19 cellular contexts compared by ENCODE assay signal in genomic region chr3:140588558-140588957, GRCh38.
"Had no signal": no experiment of that assay in that cellular context is flagged by ENCODE, and none has a peak within 500 bp of the region (broad histone marks: within the 10 kb centered on the region; RNA-seq: fewer than 3 reads in every experiment).

No MANE protein-coding gene starts in this region.

- DNase-seq: activated CD4-positive, alpha-beta T cell treated with anti-CD3 and anti-CD28 coated beads, Interleukin-2, amount 50 U/mL, for 4 hours; activated CD4-positive, CD25-positive, alpha-beta regulatory T cell treated with anti-CD3 and anti-CD28 coated beads, Interleukin-2, amount 50 U/mL, for 72 hours; activated CD8-positive, alpha-beta memory T cell treated with anti-CD3 and anti-CD28 coated beads, Interleukin-2, amount 10 ng/mL, durations not matched to agents 7 days and 5 days; activated effector memory CD4-positive, alpha-beta T cell treated with anti-CD3 and anti-CD28 coated beads, Interleukin-2, amount 50 U/mL, for 16 hours; activated T-cell treated with anti-CD3 and anti-CD28 coated beads, Interleukin-2, amount 50 U/mL, for 4 hours; heart left ventricle; left cardiac atrium; naive thymus-derived CD8-positive, alpha-beta T cell; nucleus accumbens; right cardiac atrium; thyroid gland; uterus had no signal

- H3K36me3 ChIP-seq: heart left ventricle, thyroid gland, uterus had no signal

- H3K9me3 ChIP-seq: heart left ventricle, thyroid gland, uterus had no signal

- H3K4me3 Mint-ChIP-seq: activated CD8-positive, alpha-beta memory T cell treated with anti-CD3 and anti-CD28 coated beads, Interleukin-2, amount 10 ng/mL, durations not matched to agents 7 days and 5 days; activated T-cell treated with anti-CD3 and anti-CD28 coated beads, Interleukin-2, amount 50 U/mL, for 4 hours; naive thymus-derived CD8-positive, alpha-beta T cell; stimulated activated effector memory CD8-positive, alpha-beta T cell treated with anti-CD3 and anti-CD28 coated beads, Interleukin-12 subunit alpha, Interleukin-12 subunit beta, amount 100 ng/mL, for 72 hours had no signal

- H3K4me3 ChIP-seq: heart left ventricle, lung, thyroid gland, uterus had no signal

- H3K36me3 Mint-ChIP-seq: activated CD8-positive, alpha-beta memory T cell treated with anti-CD3 and anti-CD28 coated beads, Interleukin-2, amount 10 ng/mL, durations not matched to agents 7 days and 5 days; activated naive CD4-positive, alpha-beta T cell treated with anti-CD3 and anti-CD28 coated beads, Interleukin-2, amount 50 U/mL, for 72 hours; naive thymus-derived CD8-positive, alpha-beta T cell; stimulated activated effector memory CD8-positive, alpha-beta T cell treated with anti-CD3 and anti-CD28 coated beads, Interleukin-12 subunit alpha, Interleukin-12 subunit beta, amount 100 ng/mL, for 72 hours had no signal

- H3K9me3 Mint-ChIP-seq: activated naive CD4-positive, alpha-beta T cell treated with anti-CD3 and anti-CD28 coated beads, Interleukin-2, amount 50 U/mL, for 72 hours; activated T-cell treated with anti-CD3 and anti-CD28 coated beads, Interleukin-2, amount 50 U/mL, for 4 hours; naive thymus-derived CD8-positive, alpha-beta T cell; stimulated activated effector memory CD8-positive, alpha-beta T cell treated with anti-CD3 and anti-CD28 coated beads, Interleukin-12 subunit alpha, Interleukin-12 subunit beta, amount 100 ng/mL, for 72 hours had no signal

- H3K27me3 ChIP-seq: heart left ventricle, thyroid gland, uterus had no signal

- H3K27ac Mint-ChIP-seq: activated CD8-positive, alpha-beta memory T cell treated with anti-CD3 and anti-CD28 coated beads, Interleukin-2, amount 10 ng/mL, durations not matched to agents 7 days and 5 days; activated naive CD4-positive, alpha-beta T cell treated with anti-CD3 and anti-CD28 coated beads, Interleukin-2, amount 50 U/mL, for 72 hours; naive thymus-derived CD8-positive, alpha-beta T cell; progenitor cell of endocrine pancreas; stimulated activated effector memory CD8-positive, alpha-beta T cell treated with anti-CD3 and anti-CD28 coated beads, Interleukin-12 subunit alpha, Interleukin-12 subunit beta, amount 100 ng/mL, for 72 hours had no signal

- ATAC-seq: activated CD8-positive, alpha-beta memory T cell treated with anti-CD3 and anti-CD28 coated beads, Interleukin-2, amount 10 ng/mL, durations not matched to agents 7 days and 5 days; activated naive CD4-positive, alpha-beta T cell treated with anti-CD3 and anti-CD28 coated beads, Interleukin-2, amount 50 U/mL, for 72 hours; activated T-cell treated with anti-CD3 and anti-CD28 coated beads, Interleukin-2, amount 50 U/mL, for 4 hours; heart left ventricle; left cardiac atrium; naive thymus-derived CD8-positive, alpha-beta T cell; right cardiac atrium; stimulated activated effector memory CD8-positive, alpha-beta T cell treated with anti-CD3 and anti-CD28 coated beads, Interleukin-12 subunit alpha, Interleukin-12 subunit beta, amount 100 ng/mL, for 72 hours had no signal

- H3K4me1 ChIP-seq: heart left ventricle, thyroid gland, uterus had no signal

- H3K27ac ChIP-seq: heart left ventricle, thyroid gland, uterus had no signal

- H3K4me1 Mint-ChIP-seq: activated CD8-positive, alpha-beta memory T cell treated with anti-CD3 and anti-CD28 coated beads, Interleukin-2, amount 10 ng/mL, durations not matched to agents 7 days and 5 days; naive thymus-derived CD8-positive, alpha-beta T cell; stimulated activated effector memory CD8-positive, alpha-beta T cell treated with anti-CD3 and anti-CD28 coated beads, Interleukin-12 subunit alpha, Interleukin-12 subunit beta, amount 100 ng/mL, for 72 hours had no signal

- FAIRE-seq: bronchial epithelial cell, endothelial cell of umbilical vein, frontal cortex had no signal
